Comparison of ENCODE assay signal across 12 cellular contexts in genomic region chr15:48631191-48631770, GRCh38. TPM values are rescaled to one million over a fixed set of nuclear protein-coding genes. Genes with fewer than 3 reads are reported as not detected.
DNase-seq lines count a peak whose midpoint lies in the region; ATAC-seq, FAIRE-seq and TF ChIP-seq lines count a peak whose summit lies in the region.
"Had no signal": no experiment of that assay in that cellular context is flagged by ENCODE, and none has a peak within 500 bp of the region (broad histone marks: within the 10 kb centered on the region; RNA-seq: fewer than 3 reads in every experiment).

No MANE protein-coding gene starts in this region.

- 57% methylated on average over 8 of the region's 8 CpGs for WGBS in GM12878 (ENCODE audit: insufficient coverage, insufficient replicate concordance, low lambda C conversion rate, missing lambda C conversion rate)
- 50 to 72% (median 59%) methylated on average over 8 of the region's 8 CpGs for WGBS in psoas muscle, 3 donors

- TF ChIP-seq RAD21 in GM12878 (IDR thresholded peaks at IDR 0.05; ENCODE audit: insufficient read depth, low read depth, low read length) = no peak

- no TSS peak for BruUV-seq in GM12878 (replicated peaks; lab: Mats Ljungman, UMichigan)

- no peaks in the 10 kb centered on the region for H3K9me3 Mint-ChIP-seq in GM23338

- H3K4me2 ChIP-seq in GM23338 = peak overlapping the region; percentile 61
- no peak overlapping the region for H3K4me2 ChIP-seq in GM12878 (ENCODE audit: control insufficient read depth, insufficient read depth)

- H4K20me1 ChIP-seq in GM23338 (replicated peaks; ENCODE audit: insufficient read depth) (no peaks in the 10 kb centered on the region; the same call in 1 of the 2 replicates), GM12878 (ENCODE audit: control insufficient read depth, insufficient read depth) (no peaks in the 10 kb centered on the region)

- H3K27ac ChIP-seq in GM23338 (ENCODE audit: low read depth) (no peak overlapping the region), GM12878 (ENCODE audit: control insufficient read depth, insufficient read depth) (no peak overlapping the region), psoas muscle (no peak overlapping the region)
- H3K27ac ChIP-seq: foreskin keratinocyte, HL-60 had no signal

- in situ Hi-C loops in GM12878 (cut with MboI) = no loop called here

- H3K27ac Mint-ChIP-seq in GM23338 = no peak overlapping the region

- peaks cover 15% of the 10 kb centered on the region; the same call in 2 of the 3 replicates for H3K4me1 Mint-ChIP-seq in GM23338

- no peaks in the 10 kb centered on the region for H3K36me3 ChIP-seq in GM23338 (ENCODE audit: insufficient read depth)
- H3K36me3 ChIP-seq in GM12878 (ENCODE audit: control insufficient read depth in 2 of 2, insufficient read depth in 2 of 2, low read length in 1 of 2) = no peaks in the 10 kb centered on the region
- no peaks in the 10 kb centered on the region for H3K36me3 ChIP-seq in psoas muscle (ENCODE audit: insufficient read depth in 1 of 2, low read depth in 1 of 2)

- no peaks in the 10 kb centered on the region for H3K27me3 Mint-ChIP-seq in GM23338 (ENCODE audit: insufficient read depth, low read depth, poor library complexity)

- no peak overlapping the region for H3K4me3 Mint-ChIP-seq in GM23338

- CTCF ChIA-PET in GM12878 (lab: Yijun Ruan, JAX) = no interaction called here

- TF ChIP-seq CTCF in GM23338 (conservative IDR thresholded peaks at IDR 0.05; ENCODE audit: low read depth in 2 of 2) (no peak), GM12878 (IDR thresholded peaks at IDR 0.05 in 2 of 3, conservative IDR thresholded peaks at IDR 0.05 in 1 of 3; ENCODE audit: control insufficient read depth in 2 of 3, extremely low read depth in 1 of 3, insufficient read depth in 1 of 3, low read depth in 3 of 3, low read length in 3 of 3) (no peak), psoas muscle (IDR thresholded peaks at IDR 0.05) (no peak)

- DNase-seq in EH (ENCODE audit: low read depth) (peak; percentile 56), GM23338 (ENCODE audit: low spot score) (peak; percentile 20), GM12878 (ENCODE audit: low read depth, low spot score) (no peak), medulla oblongata (ENCODE audit: extremely low spot score) (peak; percentile 43), psoas muscle (no peak), HCEC 1CT (no peak)
- DNase-seq: activated CD4-positive, CD25-positive, alpha-beta regulatory T cell; activated effector memory CD4-positive, alpha-beta T cell treated with Interleukin-2 at 50 U/mL for 16 hours; foreskin keratinocyte; MV-4-11 had no signal

- no peaks in the 10 kb centered on the region for H3F3A ChIP-seq in GM23338 (replicated peaks; ENCODE audit: low read depth)

- POLR2A ChIA-PET in GM12878 (lab: Charles Lee) = no interaction called here

- RAD21 ChIA-PET in GM12878 (lab: Charles Lee; ENCODE audit: unreplicated experiment) = no interaction called here

- no peak overlapping the region for H2AFZ ChIP-seq in GM23338
- peak overlapping the region; percentile 10; the same call in 1 of the 2 replicates for H2AFZ ChIP-seq in GM12878 (ENCODE audit: control insufficient read depth, low read depth, low read length)

- peak; percentile 75 for ATAC-seq in GM23338
- ATAC-seq in GM12878 = peak; percentile 76
- ATAC-seq in psoas muscle = no peak
- no peak for ATAC-seq in HG02798 (IDR thresholded peaks at IDR 0.05; ENCODE audit: poor library complexity, unreplicated experiment)
- ATAC-seq: foreskin keratinocyte had no signal

- peaks cover 8% of the 10 kb centered on the region; the same call in 1 of the 2 replicates for H3K4me1 ChIP-seq in GM23338 (ENCODE audit: insufficient read depth)
- H3K4me1 ChIP-seq in GM12878 (ENCODE audit: control insufficient read depth, insufficient read depth, low read length) = no peaks in the 10 kb centered on the region
- peaks cover 8% of the 10 kb centered on the region for H3K4me1 ChIP-seq in psoas muscle

- H3K4me3 ChIP-seq in GM23338 (no peak overlapping the region), GM12878 (no peak overlapping the region), psoas muscle (no peak overlapping the region)

- no peak overlapping the region for H3K9ac ChIP-seq in GM12878 (ENCODE audit: control insufficient read depth, insufficient read depth, low read length)

- no peaks in the 10 kb centered on the region for H3K79me2 ChIP-seq in GM23338 (replicated peaks; ENCODE audit: insufficient read depth)
- H3K79me2 ChIP-seq in GM12878 (ENCODE audit: control insufficient read depth, insufficient read depth, low read length) = no peaks in the 10 kb centered on the region

- intact Hi-C loops in GM12878 (cut with micrococcal nuclease; ENCODE audit: unreplicated experiment) = no loop called here
- intact Hi-C loops in psoas muscle (cut with DNase I) = no loop called here

- no peak for TF ChIP-seq POLR2A in GM12878 (IDR thresholded peaks at IDR 0.05; ENCODE audit: low read depth, low read length)

- H3K27me3 ChIP-seq in GM23338 (ENCODE audit: insufficient read depth) (no peaks in the 10 kb centered on the region), GM12878 (replicated peaks in 1 of 2; ENCODE audit: control insufficient read depth in 2 of 2, insufficient read depth in 2 of 2, low read length in 1 of 2) (no peaks in the 10 kb centered on the region), psoas muscle (ENCODE audit: insufficient read depth in 3 of 3, low read length in 2 of 3) (no peaks in the 10 kb centered on the region)
- H3K27me3 ChIP-seq: foreskin keratinocyte had no signal

- H3K9me2 ChIP-seq in GM23338 (ENCODE audit: insufficient read depth) = no peaks in the 10 kb centered on the region

- H3K9me3 ChIP-seq in GM12878 (replicated peaks; ENCODE audit: control insufficient read depth, insufficient read depth, low read length) (no peaks in the 10 kb centered on the region), psoas muscle (no peaks in the 10 kb centered on the region)

- no peak for TF ChIP-seq EP300 in GM12878 (IDR thresholded peaks at IDR 0.05; ENCODE audit: borderline replicate concordance in 1 of 2, control insufficient read depth in 1 of 2, low read depth in 2 of 2, low read length in 2 of 2)

- no peak for FAIRE-seq in GM12878 (lab: Jason Lieb, UNC)

- H3K36me3 Mint-ChIP-seq in GM23338 (ENCODE audit: low read depth) = no peaks in the 10 kb centered on the region

- SMC1A ChIA-PET in GM12878 (lab: Charles Lee; ENCODE audit: uncharacterized antibody, unreplicated experiment) = no interaction called here

TF ChIP-seq in GM23338, 12 proteins besides CTCF, POLR2A, EP300 and RAD21 (continues in another document):
- TF ChIP-seq JUNB (IDR thresholded peaks at IDR 0.05; ENCODE audit: unreplicated experiment) = no peak

TF ChIP-seq in GM12878, 131 proteins besides CTCF, POLR2A, EP300 and RAD21 (continues in another document):
- TF ChIP-seq BCLAF1 (IDR thresholded peaks at IDR 0.05) = no peak
- peak; percentile 39; the same call in 1 of the 2 replicates for TF ChIP-seq PKNOX1 (IDR thresholded peaks at IDR 0.05)
- no peak for TF ChIP-seq NFIC (IDR thresholded peaks at IDR 0.05; ENCODE audit: low read depth, low read length)

RNA-seq across cellular contexts. Expression of gene FBN1, which starts 14.2 kb away (rescaled TPM):
- 3.5 and 3.8 TPM in 2 replicates for total RNA-seq in GM23338 (2014; rRNA removed; shearing (Covaris generic))
- 1.2 and 1.9 TPM in 2 replicates for polyA plus RNA-seq in GM23338 (2016; fragmentation: Nextera tagmentation; extraction: Ambion mirVana)
- 30.8 and 31.4 TPM in 2 replicates for total RNA-seq in GM12878 (2013; cell fraction: nucleolus; rRNA removed)
- total RNA-seq in GM12878 (2014; rRNA removed) = 9.8 and 11.2 TPM in 2 replicates
- total RNA-seq in GM12878 (2014; rRNA removed; fragmentation: Illumina TruSeq; extraction: Trizol) = 10.1 and 10.7 TPM in 2 replicates
- total RNA-seq in GM12878 (2021) = 12.6 and 15.3 TPM in 2 replicates
- 3.5 TPM for polyA plus RNA-seq in GM12878 (2011; ENCODE audit: low read depth)
- 6.1 and 6.6 TPM in 2 replicates for polyA plus RNA-seq in GM12878 (2011; rRNA removed)
- 5.3 and 5.8 TPM in 2 replicates for polyA plus RNA-seq in GM12878 (2011; cell fraction: cytosol; rRNA removed)
- 12.7 and 15.7 TPM in 2 replicates for polyA plus RNA-seq in GM12878 (2011; cell fraction: nucleus; rRNA removed)
- 4.5 and 5.7 TPM in 2 replicates for polyA plus RNA-seq in GM12878 (2012)
- 8.9 and 10.1 TPM in 2 replicates for polyA plus RNA-seq in GM12878 (2014; fragmentation: Illumina TruSeq; extraction: Trizol)
- polyA plus RNA-seq in GM12878 (2014; fragmentation: Nextera tagmentation; extraction: Ambion mirVana) = 1 to 10 TPM; 2.2 to 2.6 TPM
- polyA plus RNA-seq in GM12878 (2014; rRNA removed) = 5.7 and 7.4 TPM in 2 replicates
- 1 to 10 TPM; 3.7 to 3.8 TPM for polyA plus RNA-seq in GM12878 (2016; fragmentation: Nextera tagmentation; extraction: Ambion mirVana)
- 14.2 and 20.3 TPM in 2 replicates for polyA minus RNA-seq in GM12878 (2011; rRNA and poly(A)+ RNA removed)
- 5.3 and 5.7 TPM in 2 replicates for polyA minus RNA-seq in GM12878 (2011; cell fraction: cytosol; rRNA and poly(A)+ RNA removed)
- polyA minus RNA-seq in GM12878 (2011; cell fraction: nucleus; rRNA and poly(A)+ RNA removed) = 11.2 and 14.3 TPM in 2 replicates
- 10 to 100 TPM; 16.4 to 40.6 (median 20.1) TPM for total RNA-seq in psoas muscle
- polyA plus RNA-seq in psoas muscle = 1 to 10 TPM; 7.7 to 8.0 (median 7.9) TPM

Comparison
In these comparisons a context has a peak if more than half of its experiments do, and no peak if none do; other contexts are left out.
1. DNase-seq: peak in EH (single experiment), GM23338 (single experiment) and medulla oblongata (single experiment); none in GM12878 (single experiment), psoas muscle (0 of 2) and HCEC 1CT (single experiment).
2. ATAC-seq: peak in GM23338 (single experiment) and GM12878 (single experiment); none in psoas muscle (0 of 4) and HG02798 (single experiment).